In the genomic region with DNA sequence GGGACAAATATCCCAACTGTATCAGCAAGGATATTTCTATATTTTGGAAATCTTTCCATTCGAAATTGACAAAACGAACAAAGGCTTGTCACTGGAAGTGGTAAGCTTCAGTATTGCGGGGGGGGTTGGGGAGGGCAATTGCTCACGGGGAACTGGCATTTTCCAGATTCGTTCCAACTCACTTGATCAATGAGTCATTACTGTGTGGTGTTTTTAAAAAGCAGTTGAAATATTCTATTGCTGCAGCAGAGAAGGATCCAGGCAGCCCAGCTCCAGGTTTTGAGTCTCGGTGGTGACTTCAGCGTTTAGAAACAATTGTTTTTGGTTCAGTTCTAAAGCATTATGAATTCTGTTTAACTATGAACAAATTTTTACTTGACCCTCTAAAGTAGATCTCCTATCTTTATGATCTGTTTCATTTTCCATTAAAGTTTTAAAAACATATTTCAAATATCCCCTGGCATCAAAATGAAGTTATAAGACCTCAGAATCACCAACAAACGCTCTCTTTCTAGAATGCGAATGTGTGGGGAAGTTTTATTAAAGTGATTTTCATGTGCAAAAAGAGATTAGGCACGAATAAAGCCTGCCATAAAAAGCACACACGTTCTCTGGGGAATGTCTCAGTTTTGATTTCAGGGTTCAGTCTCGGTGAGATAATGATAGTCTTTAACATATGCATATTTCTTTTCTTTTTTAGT, we compare ENCODE assay signal across 12 cellular contexts. TPM values are rescaled to one million over a fixed set of nuclear protein-coding genes. Genes with fewer than 3 reads are reported as not detected.
DNase-seq lines count a peak whose midpoint lies in the region; ATAC-seq and TF ChIP-seq lines count a peak whose summit lies in the region.
"Had no signal": no experiment of that assay in that cellular context is flagged by ENCODE, and none has a peak within 500 bp of the region (broad histone marks: within the 10 kb centered on the region; RNA-seq: fewer than 3 reads in every experiment).

No MANE protein-coding gene starts in this region.

- ATAC-seq in RWPE2 (ENCODE audit: low read depth), result peak; percentile 64; the same call in 2 of the 3 replicates
- ATAC-seq in HG03039 (IDR thresholded peaks at IDR 0.05; ENCODE audit: unreplicated experiment), result no peak
- no peak for ATAC-seq in GM18858 (IDR thresholded peaks at IDR 0.05; ENCODE audit: unreplicated experiment)

- no peak overlapping the region for H3K4me3 Mint-ChIP-seq in activated CD4-positive, alpha-beta memory T cell treated with anti-CD3 and anti-CD28 coated beads for 36 hours
- no peak overlapping the region for H3K4me3 Mint-ChIP-seq in Calu3 (ENCODE audit: low read depth, unreplicated experiment)

- peaks cover 7% of the 10 kb centered on the region for H3K27me3 Mint-ChIP-seq in activated CD4-positive, alpha-beta memory T cell treated with anti-CD3 and anti-CD28 coated beads for 36 hours
- H3K27me3 Mint-ChIP-seq in Calu3 (ENCODE audit: unreplicated experiment), result peaks cover 27% of the 10 kb centered on the region

- POLR2A ChIA-PET in activated CD4-positive, alpha-beta memory T cell treated with anti-CD3 and anti-CD28 coated beads for 36 hours (lab: Charles Lee), result no interaction called here

- TF ChIP-seq CTCF in RWPE2 (IDR thresholded peaks at IDR 0.05; ENCODE audit: poor library complexity, severe bottlenecking), result no peak
- no peak for TF ChIP-seq CTCF in fibroblast of mammary gland (conservative IDR thresholded peaks at IDR 0.05; ENCODE audit: control insufficient read depth, insufficient read depth, low read depth, low read length)
- TF ChIP-seq CTCF in retinal pigment epithelial cell (conservative IDR thresholded peaks at IDR 0.05; ENCODE audit: low read depth, low read length), result no peak
- no peak for TF ChIP-seq CTCF in Calu3 (IDR thresholded peaks at IDR 0.05; ENCODE audit: unreplicated experiment)

- H3K27ac Mint-ChIP-seq in activated CD4-positive, alpha-beta memory T cell treated with anti-CD3 and anti-CD28 coated beads for 36 hours, result no peak overlapping the region
- no peak overlapping the region for H3K27ac Mint-ChIP-seq in Calu3 (ENCODE audit: unreplicated experiment)

- no TSS peak for BruUV-seq in Calu3 (replicated peaks; lab: Mats Ljungman, UMichigan)

- intact Hi-C loops in activated CD4-positive, alpha-beta memory T cell treated with anti-CD3 and anti-CD28 coated beads for 36 hours (cut with micrococcal nuclease), result no loop called here
- intact Hi-C loops in Calu3 (cut with micrococcal nuclease; ENCODE audit: unreplicated experiment), result no loop called here

- H3K27ac ChIP-seq in RWPE2 (ENCODE audit: poor library complexity, severe bottlenecking), result peak overlapping the region; percentile 78

- H3K4me1 Mint-ChIP-seq in activated CD4-positive, alpha-beta memory T cell treated with anti-CD3 and anti-CD28 coated beads for 36 hours (ENCODE audit: low read depth), result no peaks in the 10 kb centered on the region
- H3K4me1 Mint-ChIP-seq in Calu3 (ENCODE audit: low read depth, unreplicated experiment), result no peaks in the 10 kb centered on the region

- no peak overlapping the region for H3K4me3 ChIP-seq in RWPE2 (ENCODE audit: severe bottlenecking)
- no peak overlapping the region for H3K4me3 ChIP-seq in fibroblast of mammary gland (ENCODE audit: control insufficient read depth, low read depth, low read length)
- no peak overlapping the region for H3K4me3 ChIP-seq in retinal pigment epithelial cell (ENCODE audit: low read length)

- no peaks in the 10 kb centered on the region for H3K9me3 ChIP-seq in RWPE2 (ENCODE audit: severe bottlenecking)

- no peaks in the 10 kb centered on the region for H3K36me3 ChIP-seq in RWPE2 (ENCODE audit: low read depth)

- CTCF ChIA-PET in activated CD4-positive, alpha-beta memory T cell treated with anti-CD3 and anti-CD28 coated beads for 36 hours (lab: Charles Lee), result no interaction called here
- CTCF ChIA-PET in Calu3 (lab: Charles Lee), result interaction anchor here (0.6 kb wide), 1 partner anchor 57 kb away, joined by 3 read pairs; no protein-coding TSS in a partner anchor

- peaks cover 20% of the 10 kb centered on the region for H3K4me1 ChIP-seq in RWPE2 (ENCODE audit: insufficient read depth, poor library complexity, severe bottlenecking)

- DNase-seq in ELR (ENCODE audit: low read depth), result peak; percentile 53
- DNase-seq in RWPE2 (ENCODE audit: low spot score), result no peak
- peak; percentile 91 for DNase-seq in fibroblast of mammary gland (ENCODE audit: low read depth)
- peak; percentile 33 for DNase-seq in retinal pigment epithelial cell (ENCODE audit: low read depth)
- no peak for DNase-seq in activated CD4-positive, alpha-beta memory T cell treated with anti-CD3 and anti-CD28 coated beads for 36 hours
- DNase-seq in Calu3, result no peak
- DNase-seq: Karpas-422, NCI-H524 treated with DMSO at 0.1 percent for 48 hours, retina had no signal

- no peaks in the 10 kb centered on the region for H3K36me3 Mint-ChIP-seq in activated CD4-positive, alpha-beta memory T cell treated with anti-CD3 and anti-CD28 coated beads for 36 hours
- no peaks in the 10 kb centered on the region for H3K36me3 Mint-ChIP-seq in Calu3 (ENCODE audit: insufficient read depth, unreplicated experiment)

- H3K27me3 ChIP-seq in RWPE2 (ENCODE audit: insufficient read depth, poor library complexity, severe bottlenecking), result no peaks in the 10 kb centered on the region

- peaks cover 6% of the 10 kb centered on the region for H3K9me3 Mint-ChIP-seq in activated CD4-positive, alpha-beta memory T cell treated with anti-CD3 and anti-CD28 coated beads for 36 hours
- H3K9me3 Mint-ChIP-seq in Calu3 (ENCODE audit: low read depth, unreplicated experiment), result peaks cover 4% of the 10 kb centered on the region

RNA-seq across cellular contexts. Expression of a gene that starts 33.7 kb away (rescaled TPM):
- total RNA-seq in activated CD4-positive, alpha-beta memory T cell treated with anti-CD3 and anti-CD28 coated beads for 36 hours, result not detected
- total RNA-seq in Calu3 (2022), result 28.4 and 28.6 TPM in 2 replicates

RNA-seq across cellular contexts. Expression of a gene that starts 55.5 kb away (rescaled TPM):
- total RNA-seq in activated CD4-positive, alpha-beta memory T cell treated with anti-CD3 and anti-CD28 coated beads for 36 hours, result 1 to 10 TPM; 7.7 to 9.4 TPM
- 4.5 and 5.6 TPM in 2 replicates for total RNA-seq in Calu3 (2022)

RNA-seq across cellular contexts. Expression of a gene that starts 55.6 kb away (rescaled TPM):
- 1 to 10 TPM; 1.1 TPM for total RNA-seq in activated CD4-positive, alpha-beta memory T cell treated with anti-CD3 and anti-CD28 coated beads for 36 hours
- not detected in 2 replicates for total RNA-seq in Calu3 (2022)
- total RNA-seq: lung microvascular endothelial cell had no signal

Comparison
In these comparisons a context has a peak if more than half of its experiments do, and no peak if none do; other contexts are left out.
1. DNase-seq: peak in ELR (single experiment), fibroblast of mammary gland (single experiment) and retinal pigment epithelial cell (single experiment); none in RWPE2 (single experiment), activated CD4-positive, alpha-beta memory T cell treated with anti-CD3 and anti-CD28 coated beads for 36 hours (single experiment) and Calu3 (single experiment).
2. RNA of a gene that starts 33.7 kb away (total RNA-seq): 28.4 to 28.6 TPM in Calu3; not detected in activated CD4-positive, alpha-beta memory T cell treated with anti-CD3 and anti-CD28 coated beads for 36 hours; every median in the first group is over 10 times any median in the second.